ENCODE assay signal across 34 cellular contexts in the genomic region with DNA sequence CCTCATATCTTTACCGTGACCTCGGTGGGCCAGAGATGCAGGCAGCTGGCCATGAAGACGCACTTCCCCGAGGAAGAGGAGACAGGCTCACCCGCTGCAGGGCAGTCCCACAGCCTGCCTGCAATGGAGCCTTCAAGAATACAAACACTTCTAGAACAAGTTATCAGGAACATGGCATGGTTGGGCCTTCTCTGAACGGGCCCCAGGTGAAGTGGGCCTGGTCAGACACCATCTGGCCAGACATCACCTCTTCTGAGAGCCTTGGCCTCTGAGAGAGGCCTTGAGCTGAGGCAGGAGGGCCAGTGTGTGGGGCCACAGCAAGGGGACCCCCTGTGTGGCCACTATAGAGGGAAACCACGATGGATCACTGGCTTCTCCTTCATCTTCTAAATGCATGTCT.
"Had no signal": no experiment of that assay in that cellular context is flagged by ENCODE, and none has a peak within 500 bp of the region (broad histone marks: within the 10 kb centered on the region; RNA-seq: fewer than 3 reads in every experiment).

No MANE protein-coding gene starts in this region.

- FAIRE-seq: astrocyte, TTC549 had no signal

- H3K27me3 ChIP-seq: adrenal gland, body of pancreas, brain microvascular endothelial cell, breast epithelium had no signal

- ATAC-seq: activated CD8-positive, alpha-beta T cell treated with anti-CD3 and anti-CD28 coated beads for 36 hours; activated naive CD4-positive, alpha-beta T cell treated with anti-CD3 and anti-CD28 coated beads, Interleukin-2, amount 50 U/mL, for 72 hours; activated T-cell treated with anti-CD3 and anti-CD28 coated beads, Interleukin-2, amount 50 U/mL, for 4 hours; activated T-cell treated with anti-CD3 and anti-CD28 coated beads, Interleukin-2, amount 50 U/mL, for 72 hours; activated T-helper 17 cell treated with anti-CD3 and anti-CD28 coated beads, Interleukin-2, amount 50 U/mL, for 72 hours; body of pancreas had no signal

- H3K9me3 ChIP-seq: adrenal gland, body of pancreas, breast epithelium had no signal

- H3K4me3 ChIP-seq: adrenal gland, body of pancreas, breast epithelium had no signal

- H3K27ac ChIP-seq: adrenal gland, body of pancreas, brain microvascular endothelial cell, breast epithelium, VCaP had no signal

- H3K4me1 ChIP-seq: adrenal gland, breast epithelium had no signal

- H3K36me3 ChIP-seq: adrenal gland, brain microvascular endothelial cell, breast epithelium had no signal

- DNase-seq: activated B cell treated with CpG ODN at 0.5 μM for 24 hours; activated CD4-positive, alpha-beta memory T cell treated with anti-CD3 and anti-CD28 coated beads for 36 hours; activated CD4-positive, alpha-beta T cell treated with anti-CD3 and anti-CD28 coated beads for 4 hours; activated CD4-positive, alpha-beta T cell treated with anti-CD3 and anti-CD28 coated beads, Interleukin-2, amount 10 ng/mL, durations not matched to agents 24 days and 14 days; activated CD4-positive, alpha-beta T cell treated with anti-CD3 and anti-CD28 coated beads, Interleukin-2, amount 50 U/mL, for 1 hour; activated CD4-positive, alpha-beta T cell treated with anti-CD3 and anti-CD28 coated beads, Interleukin-2, amount 50 U/mL, for 4 hours; activated CD4-positive, CD25-positive, alpha-beta regulatory T cell treated with anti-CD3 and anti-CD28 coated beads, Interleukin-2, amount 50 U/mL, for 72 hours; activated CD8-positive, alpha-beta memory T cell treated with anti-CD3 and anti-CD28 coated beads, Interleukin-2, amount 50 U/mL, for 4 hours; activated CD8-positive, alpha-beta T cell treated with anti-CD3 and anti-CD28 coated beads for 36 hours; activated effector memory CD4-positive, alpha-beta T cell treated with anti-CD3 and anti-CD28 coated beads, Interleukin-2, amount 50 U/mL, for 16 hours; activated gamma-delta T cell treated with Interleukin-2 at 50 U/mL for 16 hours; activated naive CD4-positive, alpha-beta T cell; activated naive CD4-positive, alpha-beta T cell treated with anti-CD3 and anti-CD28 coated beads for 36 hours; activated naive CD4-positive, alpha-beta T cell treated with anti-CD3 and anti-CD28 coated beads, Interleukin-2, amount 50 U/mL, for 16 hours; activated naive CD8-positive, alpha-beta T cell treated with anti-CD3 and anti-CD28 coated beads for 36 hours; activated T-cell treated with anti-CD3 and anti-CD28 coated beads for 4 hours; activated T-cell treated with anti-CD3 and anti-CD28 coated beads, Interleukin-2, amount 50 U/mL, for 1 hour; activated T-cell treated with anti-CD3 and anti-CD28 coated beads, Interleukin-2, amount 50 U/mL, for 4 hours; activated T-cell treated with anti-CD3 and anti-CD28 coated beads, Interleukin-2, amount 50 U/mL, for 72 hours; adrenal gland; amniotic stem cell; aorta; body of pancreas; brain microvascular endothelial cell; central memory CD4-positive, alpha-beta T cell; T-helper 1 cell; T-helper 2 cell; T-helper 9 cell had no signal
